8 cellular contexts compared by ENCODE assay signal in genomic region chr22:30326704-30327362, GRCh38. TPM values are rescaled to one million over a fixed set of nuclear protein-coding genes. Genes with fewer than 3 reads are reported as not detected.
DNase-seq lines count a peak whose midpoint lies in the region; ATAC-seq, FAIRE-seq and TF ChIP-seq lines count a peak whose summit lies in the region.

Gene TBC1D10A, minus strand, starts transcription at chr22:30326941. Its CDS starts 60 bp downstream, at chr22:30326881.

- DNase-seq in NCI-H748 (lab: John Stamatoyannopoulos, UW; ENCODE audit: unreplicated experiment) (peak; percentile 93), dermis microvascular lymphatic vessel endothelial cell (ENCODE audit: low read depth in 2 of 2) (peak; percentile 54 to 92), HepG2 (ENCODE audit: low spot score) (peak; percentile 90)
- peak; percentile 91 to 92 for DNase-seq in activated CD4-positive, alpha-beta T cell treated with anti-CD3 and anti-CD28 coated beads, Interleukin-2, amount 50 U/mL, for 48 hours
- peak; percentile 87 to 92 for DNase-seq in stimulated activated CD4-positive, alpha-beta T cell treated with anti-CD3 and anti-CD28 coated beads, Interleukin-2, amount 100 ng/mL, for 48 hours

- TF ChIP-seq CTCF in C4-2B (conservative IDR thresholded peaks at IDR 0.05) (no peak), HepG2 (CRISPR knock-in tag; IDR thresholded peaks at IDR 0.05) (no peak)

- peak within 1 kb of the TSS; percentile 100 for H3K4me2 ChIP-seq in HepG2 (ENCODE audit: low read depth, low read length)

- H3K4me1 ChIP-seq in HepG2 (ENCODE audit: insufficient read depth, low read length) = peaks cover 39% of the 10 kb centered on the region

- intact Hi-C loops in HepG2 (cut with micrococcal nuclease; ENCODE audit: unreplicated experiment) = loop anchor here (2.0 kb wide), 1 partner anchor 38 kb away; the partner anchor contains the start of gene CASTOR1

- no peaks in the 10 kb centered on the region for H3K9me3 ChIP-seq in HepG2 (ENCODE audit: low read length)

- peak within 1 kb of the TSS; percentile 83 for H3K9ac ChIP-seq in HepG2 (ENCODE audit: insufficient read depth, low read depth, low read length)

- H2AFZ ChIP-seq in HepG2 (ENCODE audit: low read length) = peak within 1 kb of the TSS; percentile 98

- POLR2A ChIA-PET in HepG2 (lab: Yijun Ruan, JAX) = interaction anchor here (0.8 to 3.6 kb wide), 11 partner anchors 9 to 560 kb away, joined by 3 to 39 read pairs (median 7); partner anchors contain the start of genes CASTOR1, CCDC157, RNF215 and SF3A1

- TF ChIP-seq POLR2A in HepG2 (IDR thresholded peaks at IDR 0.05; ENCODE audit: insufficient read depth in 1 of 2, low read depth in 2 of 2, low read length in 2 of 2) = peak in 1 of 2 experiments; percentile 68; a peak in 2 of 4 replicates

- no peak for TF ChIP-seq EP300 in HepG2 (IDR thresholded peaks at IDR 0.05; ENCODE audit: low read depth in 2 of 2, low read length in 2 of 2)
- no peak for TF ChIP-seq EP300 in HepG2 (CRISPR knock-in tag; IDR thresholded peaks at IDR 0.05; ENCODE audit: borderline replicate concordance)

- H3K27me3 ChIP-seq in HepG2 (ENCODE audit: control insufficient read depth in 1 of 2, insufficient read depth in 2 of 2, low read length in 2 of 2) = no peaks in the 10 kb centered on the region; a peak in 1 of 5 replicates

- no peaks in the 10 kb centered on the region for H3K79me2 ChIP-seq in HepG2 (ENCODE audit: insufficient read depth, low read length)

- TF ChIP-seq RAD21 in HepG2 (CRISPR knock-in tag; IDR thresholded peaks at IDR 0.05) = peak; percentile 55

- H3K27ac ChIP-seq in C4-2B = peak within 1 kb of the TSS; percentile 79
- H3K27ac ChIP-seq in HepG2 (ENCODE audit: extremely low read length, insufficient read depth, low read length) = peak within 1 kb of the TSS; percentile 60

- CTCF ChIA-PET in HepG2 (lab: Yijun Ruan, JAX; ENCODE audit: low intra/inter-chr PET ratio, low total read pairs) = interaction anchor here (0.6 to 2.2 kb wide), 3 partner anchors 39 to 99 kb away, joined by 3 to 13 read pairs (median 4); partner anchors contain the start of gene MTFP1

- H3K36me3 ChIP-seq in HepG2 (replicated peaks in 1 of 2; ENCODE audit: control insufficient read depth in 1 of 2, insufficient read depth in 2 of 2, low read length in 2 of 2) = peaks cover 0 to 6% of the 10 kb centered on the region in 2 experiments; a peak in 2 of 5 replicates

- BruUV-seq in HepG2 (replicated peaks; lab: Mats Ljungman, UMichigan) = no TSS peak

- FAIRE-seq in HepG2 (lab: Jason Lieb, UNC) = peak; percentile 23

- no peaks in the 10 kb centered on the region for H4K20me1 ChIP-seq in HepG2 (ENCODE audit: insufficient read depth, low read length)

- in situ Hi-C loops in HepG2 (cut with HindIII; ENCODE audit: extremely low pct_ligation_motif_present, low pct_unique_long_range_greater_than_20kb) = no loop called here

- 2% methylated on average over 6 of the region's 69 CpGs for WGBS in HepG2 (ENCODE audit: low lambda C conversion rate)

- H3K4me3 ChIP-seq in HepG2 (replicated peaks in 1 of 3; ENCODE audit: insufficient read depth in 1 of 3, low read depth in 2 of 3, low read length in 3 of 3) = peak within 1 kb of the TSS; percentile 89 to 95 (median 89)

- peak; percentile 80 for ATAC-seq in GM19395 (IDR thresholded peaks at IDR 0.05; ENCODE audit: unreplicated experiment)
- ATAC-seq in HG03558 (IDR thresholded peaks at IDR 0.05; ENCODE audit: extremely low read depth, unreplicated experiment) = peak; percentile 51
- peak; percentile 92 for ATAC-seq in HepG2

TF ChIP-seq in HepG2, 621 proteins besides CTCF, POLR2A, EP300 and RAD21 (continues in another document):
- no peak for TF ChIP-seq ZNF337 (CRISPR knock-in tag; IDR thresholded peaks at IDR 0.05; ENCODE audit: borderline replicate concordance, low read depth)
- no peak for TF ChIP-seq ZNF101 (CRISPR knock-in tag; IDR thresholded peaks at IDR 0.05; ENCODE audit: borderline replicate concordance, low read depth)
- peak; percentile 61; the same call in 1 of the 2 replicates for TF ChIP-seq SPEN (CRISPR knock-in tag; IDR thresholded peaks at IDR 0.05; ENCODE audit: low read depth)
- no peak for TF ChIP-seq CREM (IDR thresholded peaks at IDR 0.05)
- no peak for TF ChIP-seq CREM (CRISPR knock-in tag; IDR thresholded peaks at IDR 0.05)
- no peak for TF ChIP-seq LBX2 (CRISPR knock-in tag; IDR thresholded peaks at IDR 0.05; ENCODE audit: borderline replicate concordance)
- no peak for TF ChIP-seq FOXA3 (CRISPR knock-in tag; IDR thresholded peaks at IDR 0.05)
- TF ChIP-seq XRCC5 (optimal IDR thresholded peaks at IDR 0.05; ENCODE audit: low read length) = no peak
- TF ChIP-seq ZNF703 (CRISPR knock-in tag; IDR thresholded peaks at IDR 0.05; ENCODE audit: borderline replicate concordance) = no peak
- TF ChIP-seq NR2F1 (CRISPR knock-in tag; IDR thresholded peaks at IDR 0.05) = no peak
- no peak for TF ChIP-seq HIC2 (CRISPR knock-in tag; IDR thresholded peaks at IDR 0.05; ENCODE audit: low read depth)
- no peak for TF ChIP-seq MAZ (IDR thresholded peaks at IDR 0.05; ENCODE audit: borderline replicate concordance, low read depth, low read length)
- peak; percentile 61; the same call in 1 of the 2 replicates for TF ChIP-seq MAZ (CRISPR knock-in tag; IDR thresholded peaks at IDR 0.05; ENCODE audit: low read depth)

RNA-seq across cellular contexts. Expression of gene TBC1D10A, which starts in this region (rescaled TPM):
- total RNA-seq in dermis microvascular lymphatic vessel endothelial cell (6.0 and 10.2 TPM in 2 replicates), HepG2 (2016; rRNA removed; fragmentation: Illumina TruSeq; extraction: Trizol) (3.6 and 4.2 TPM in 2 replicates)
- total RNA-seq in HepG2 (2016; cell fraction: cytosol; rRNA removed; fragmentation: Illumina TruSeq; extraction: Trizol; ENCODE audit: low read depth) = 1.3 and 1.7 TPM in 2 replicates
- 2.7 and 5.3 TPM in 2 replicates for total RNA-seq in HepG2 (2016; cell fraction: insoluble cytoplasmic fraction; rRNA removed; fragmentation: Illumina TruSeq; extraction: Trizol)
- total RNA-seq in HepG2 (2016; cell fraction: membrane; rRNA removed; fragmentation: Illumina TruSeq; extraction: Trizol) = 2.2 and 2.6 TPM in 2 replicates
- total RNA-seq in HepG2 (2016; cell fraction: nucleus; rRNA removed; fragmentation: Illumina TruSeq; extraction: Trizol) = 3.0 and 3.7 TPM in 2 replicates
- 4.9 and 6.0 TPM in 2 replicates for polyA plus RNA-seq in HepG2 (2011; rRNA removed)
- 3.5 and 5.6 TPM in 2 replicates for polyA plus RNA-seq in HepG2 (2011; cell fraction: cytosol; rRNA removed)
- 13.6 and 14.3 TPM in 2 replicates for polyA plus RNA-seq in HepG2 (2011; cell fraction: nucleus; rRNA removed)
- 3.8 and 4.0 TPM in 2 replicates for polyA plus RNA-seq in HepG2 (2012)
- polyA plus RNA-seq in HepG2 (2016; cell fraction: cytosol; fragmentation: Illumina TruSeq; extraction: Trizol; ENCODE audit: low read depth) = 0.68 and 0.98 TPM in 2 replicates
- polyA plus RNA-seq in HepG2 (2016; cell fraction: insoluble cytoplasmic fraction; fragmentation: Illumina TruSeq; extraction: Trizol; ENCODE audit: low read depth) = 3.0 and 4.4 TPM in 2 replicates
- polyA plus RNA-seq in HepG2 (2016; cell fraction: membrane; fragmentation: Illumina TruSeq; extraction: Trizol; ENCODE audit: low read depth) = 0.73 and 1.0 TPM in 2 replicates
- polyA plus RNA-seq in HepG2 (2016; cell fraction: nucleus; fragmentation: Illumina TruSeq; extraction: Trizol; ENCODE audit: insufficient read depth, low read depth) = 6.5 and 9.4 TPM in 2 replicates
- 3.0 and 10.8 TPM in 2 replicates for polyA minus RNA-seq in HepG2 (2011; rRNA and poly(A)+ RNA removed; ENCODE audit: low replicate concordance)
- 4.6 and 5.8 TPM in 2 replicates for polyA minus RNA-seq in HepG2 (2011; cell fraction: cytosol; rRNA and poly(A)+ RNA removed)
- 7.8 and 10.4 TPM in 2 replicates for polyA minus RNA-seq in HepG2 (2011; cell fraction: nucleus; rRNA and poly(A)+ RNA removed)

Comparison
In these comparisons a context has a peak if more than half of its experiments do, and no peak if none do; other contexts are left out.
1. Peak in every context shown above with its lines: DNase-seq, ATAC-seq, H3K4me3 ChIP-seq and H3K27ac ChIP-seq.